9 cellular contexts compared by ENCODE assay signal in the genomic region with DNA sequence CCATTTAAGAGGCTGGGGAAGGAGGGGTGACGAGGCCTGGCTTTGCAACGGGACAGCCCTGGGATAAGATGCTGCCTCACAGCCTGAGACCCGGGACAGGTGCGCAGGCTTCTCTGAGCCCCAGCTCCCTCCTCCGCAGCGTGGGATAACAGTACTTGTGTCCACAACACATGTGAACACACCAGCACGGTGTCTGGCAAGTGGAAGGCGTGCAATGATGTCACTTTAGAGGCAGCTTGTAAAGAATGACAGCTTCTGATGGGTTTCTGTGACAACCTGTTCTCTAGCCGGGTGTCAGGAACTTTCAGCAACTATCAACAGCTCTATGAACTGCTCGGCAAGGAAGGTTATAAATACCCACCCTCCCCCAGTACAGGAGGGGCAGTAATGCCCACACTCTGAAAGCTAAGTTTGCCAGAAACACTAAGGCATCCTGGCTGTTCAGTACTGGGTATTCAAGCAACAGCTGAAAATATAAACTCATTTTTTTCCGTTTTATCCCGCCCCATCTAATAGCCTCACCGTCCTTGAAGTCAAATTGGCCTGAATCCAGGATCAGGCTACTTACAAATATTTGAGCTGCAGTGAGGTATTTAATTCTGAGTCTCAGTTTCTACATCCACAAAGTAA. TPM values are rescaled to one million over a fixed set of nuclear protein-coding genes. Genes with fewer than 3 reads are reported as not detected.
DNase-seq lines count a peak whose midpoint lies in the region; ATAC-seq, FAIRE-seq and TF ChIP-seq lines count a peak whose summit lies in the region.
"Had no signal": no experiment of that assay in that cellular context is flagged by ENCODE, and none has a peak within 500 bp of the region (broad histone marks: within the 10 kb centered on the region; RNA-seq: fewer than 3 reads in every experiment).

No MANE protein-coding gene starts in this region.

- FAIRE-seq in astrocyte (lab: Jason Lieb, UNC): no peak
- FAIRE-seq: A204.1 had no signal

- H3K36me3 Mint-ChIP-seq in astrocyte (ENCODE audit: low read depth, unreplicated experiment): peaks cover 42% of the 10 kb centered on the region

- H3K79me2 ChIP-seq in astrocyte (ENCODE audit: insufficient read depth, low read length): peaks cover 99% of the 10 kb centered on the region

- no peak for TF ChIP-seq CTCF in astrocyte (IDR thresholded peaks at IDR 0.05; ENCODE audit: insufficient read depth, low read depth, low read length)
- no peak for TF ChIP-seq CTCF in suprapubic skin (IDR thresholded peaks at IDR 0.05)

- peak overlapping the region; percentile 92 for H3K9ac ChIP-seq in astrocyte (ENCODE audit: low read length)

- no peaks in the 10 kb centered on the region for H3K27me3 Mint-ChIP-seq in astrocyte (ENCODE audit: low read depth, unreplicated experiment)

- no peak for TF ChIP-seq POLR2A in suprapubic skin (IDR thresholded peaks at IDR 0.05)

- H3K9me3 Mint-ChIP-seq in astrocyte (ENCODE audit: unreplicated experiment): no peaks in the 10 kb centered on the region

- H3K36me3 ChIP-seq in astrocyte (ENCODE audit: insufficient read depth, low read length) (peaks cover 62% of the 10 kb centered on the region), suprapubic skin (peaks cover 24% of the 10 kb centered on the region)

- peak overlapping the region; percentile 75 for H3K4me2 ChIP-seq in astrocyte (ENCODE audit: low read length)

- 59% methylated on average over 10 of the region's 13 CpGs for WGBS in suprapubic skin

- H3K9me3 ChIP-seq in astrocyte (ENCODE audit: insufficient read depth, low read depth, low read length) (no peaks in the 10 kb centered on the region), suprapubic skin (no peaks in the 10 kb centered on the region)

- no peak overlapping the region for H3K4me3 ChIP-seq in astrocyte (ENCODE audit: insufficient read depth, low read depth, low read length)
- H3K4me3 ChIP-seq in suprapubic skin: no peak overlapping the region

- H3K27ac ChIP-seq in astrocyte (ENCODE audit: low read depth, low read length): peak overlapping the region; percentile 99
- H3K27ac ChIP-seq in layer of hippocampus (ENCODE audit: low read depth, low read length): peak overlapping the region; percentile 84
- peak overlapping the region; percentile 93 for H3K27ac ChIP-seq in suprapubic skin

- no peak overlapping the region for H2AFZ ChIP-seq in astrocyte (ENCODE audit: low read depth, low read length)

- H3K27me3 ChIP-seq in astrocyte (ENCODE audit: insufficient read depth, low read length) (no peaks in the 10 kb centered on the region), layer of hippocampus (ENCODE audit: control insufficient read depth, insufficient read depth, low read length) (no peaks in the 10 kb centered on the region), suprapubic skin (no peaks in the 10 kb centered on the region)

- H3K4me1 ChIP-seq in astrocyte (ENCODE audit: insufficient read depth, low read length) (peaks cover 100% of the 10 kb centered on the region), suprapubic skin (peaks cover 99% of the 10 kb centered on the region)

- peak overlapping the region; percentile 73 for H3K4me3 Mint-ChIP-seq in astrocyte (ENCODE audit: unreplicated experiment)

- no peak for ATAC-seq in GM19351 (IDR thresholded peaks at IDR 0.05; ENCODE audit: unreplicated experiment)

- H3K27ac Mint-ChIP-seq in astrocyte (ENCODE audit: unreplicated experiment): peak overlapping the region; percentile 98

- TF ChIP-seq EP300 in suprapubic skin (IDR thresholded peaks at IDR 0.05): peak; percentile 89

- H4K20me1 ChIP-seq in astrocyte (ENCODE audit: insufficient read depth, low read length): peaks cover 59% of the 10 kb centered on the region

- peaks cover 89% of the 10 kb centered on the region for H3K4me1 Mint-ChIP-seq in astrocyte (ENCODE audit: low read depth, unreplicated experiment)

- DNase-seq in NCI-H1092 treated with DMSO at 0.1 percent for 48 hours (lab: John Stamatoyannopoulos, UW): peak; percentile 20
- no peak for DNase-seq in NCI-H1092 (lab: John Stamatoyannopoulos, UW)
- DNase-seq in astrocyte (ENCODE audit: low read depth): peak; percentile 67
- no peak for DNase-seq in suprapubic skin (ENCODE audit: low spot score in 2 of 2)
- DNase-seq in NCI-H2081 (lab: John Stamatoyannopoulos, UW): no peak
- no peak for DNase-seq in NCI-H2227 (lab: John Stamatoyannopoulos, UW; ENCODE audit: unreplicated experiment)

RNA-seq across cellular contexts. Expression of gene MYH9, which starts 59.7 kb away (rescaled TPM):
- total RNA-seq in astrocyte (2,278 and 2,469 TPM in 2 replicates), suprapubic skin (100 to 1,000 TPM; 284 to 323 (median 294) TPM)

Comparison
In these comparisons a context has a peak if more than half of its experiments do, and no peak if none do; other contexts are left out.
1. DNase-seq: peak in NCI-H1092 treated with DMSO at 0.1 percent for 48 hours (single experiment) and astrocyte (single experiment); none in NCI-H1092 (single experiment), suprapubic skin (0 of 2), NCI-H2081 (0 of 2) and NCI-H2227 (single experiment).
2. Peak in every context shown above with its lines, with median percentiles within 50 percentile points of each other: H3K27ac ChIP-seq.